Comparison of ENCODE assay signal across 8 cellular contexts in genomic region chr6:160750276-160750689, GRCh38. TPM values are rescaled to one million over a fixed set of nuclear protein-coding genes. Genes with fewer than 3 reads are reported as not detected.
DNase-seq lines count a peak whose midpoint lies in the region; ATAC-seq and TF ChIP-seq lines count a peak whose summit lies in the region.

No MANE protein-coding gene starts in this region.

- peak; percentile 38 for DNase-seq in activated CD4-positive, alpha-beta memory T cell treated with anti-CD3 and anti-CD28 coated beads for 36 hours
- DNase-seq in activated CD4-positive, alpha-beta memory T cell treated with anti-CD3 and anti-CD28 coated beads, Interleukin-2, amount 10 ng/mL, durations not matched to agents 7 days and 5 days = no peak
- no peak for DNase-seq in lower lobe of right lung
- DNase-seq in NCI-H2029 treated with DMSO at 0.1 percent for 48 hours (lab: John Stamatoyannopoulos, UW) = no peak
- no peak for DNase-seq in NCI-H2081 treated with DMSO at 0.1 percent for 48 hours (lab: John Stamatoyannopoulos, UW)
- no peak for DNase-seq in activated effector memory CD4-positive, alpha-beta T cell treated with Interleukin-2 at 50 U/mL for 16 hours

- H3K27ac Mint-ChIP-seq in activated CD4-positive, alpha-beta memory T cell treated with anti-CD3 and anti-CD28 coated beads for 36 hours = no peak overlapping the region
- no peak overlapping the region for H3K27ac Mint-ChIP-seq in activated CD4-positive, alpha-beta memory T cell treated with anti-CD3 and anti-CD28 coated beads, Interleukin-2, amount 10 ng/mL, durations not matched to agents 7 days and 5 days

- TF ChIP-seq CTCF in OCI-LY3 (IDR thresholded peaks at IDR 0.05; ENCODE audit: low read depth, low read length) (peak; percentile 87), lower lobe of right lung (IDR thresholded peaks at IDR 0.05) (peak; percentile 16)

- H4K20me1 ChIP-seq in OCI-LY3 (ENCODE audit: insufficient read depth, low read length) = no peaks in the 10 kb centered on the region

- H3K4me1 ChIP-seq in OCI-LY3 (ENCODE audit: low read length) = peaks cover 10% of the 10 kb centered on the region
- H3K4me1 ChIP-seq in lower lobe of right lung = no peaks in the 10 kb centered on the region

- peaks cover 23% of the 10 kb centered on the region for H3K27me3 Mint-ChIP-seq in activated CD4-positive, alpha-beta memory T cell treated with anti-CD3 and anti-CD28 coated beads for 36 hours
- H3K27me3 Mint-ChIP-seq in activated CD4-positive, alpha-beta memory T cell treated with anti-CD3 and anti-CD28 coated beads, Interleukin-2, amount 10 ng/mL, durations not matched to agents 7 days and 5 days = no peaks in the 10 kb centered on the region

- peak overlapping the region; percentile 41; the same call in 1 of the 2 replicates for H2AFZ ChIP-seq in OCI-LY3 (ENCODE audit: low read depth, low read length)

- H3K27ac ChIP-seq in OCI-LY3 (ENCODE audit: low read length) = no peak overlapping the region
- no peak overlapping the region for H3K27ac ChIP-seq in lower lobe of right lung

- H3K36me3 ChIP-seq in OCI-LY3 (replicated peaks; ENCODE audit: low read depth, low read length) (no peaks in the 10 kb centered on the region), lower lobe of right lung (no peaks in the 10 kb centered on the region)

- H3K9ac ChIP-seq in OCI-LY3 (ENCODE audit: low read length) = peak overlapping the region; percentile 21; the same call in 1 of the 2 replicates

- peak overlapping the region; percentile 78 for H3K4me2 ChIP-seq in OCI-LY3 (ENCODE audit: low read length)

- H3K27me3 ChIP-seq in OCI-LY3 (ENCODE audit: low read depth, low read length) = peaks cover 22% of the 10 kb centered on the region
- H3K27me3 ChIP-seq in lower lobe of right lung (ENCODE audit: low read depth) = no peaks in the 10 kb centered on the region

- H3K9me3 ChIP-seq in OCI-LY3 (ENCODE audit: insufficient read depth, low read length) = peaks cover 3% of the 10 kb centered on the region; the same call in 1 of the 2 replicates
- H3K9me3 ChIP-seq in lower lobe of right lung = no peaks in the 10 kb centered on the region

- H3K4me1 Mint-ChIP-seq in activated CD4-positive, alpha-beta memory T cell treated with anti-CD3 and anti-CD28 coated beads for 36 hours (ENCODE audit: low read depth) = no peaks in the 10 kb centered on the region
- H3K4me1 Mint-ChIP-seq in activated CD4-positive, alpha-beta memory T cell treated with anti-CD3 and anti-CD28 coated beads, Interleukin-2, amount 10 ng/mL, durations not matched to agents 7 days and 5 days = no peaks in the 10 kb centered on the region

- H3K36me3 Mint-ChIP-seq in activated CD4-positive, alpha-beta memory T cell treated with anti-CD3 and anti-CD28 coated beads for 36 hours = no peaks in the 10 kb centered on the region
- no peaks in the 10 kb centered on the region for H3K36me3 Mint-ChIP-seq in activated CD4-positive, alpha-beta memory T cell treated with anti-CD3 and anti-CD28 coated beads, Interleukin-2, amount 10 ng/mL, durations not matched to agents 7 days and 5 days (ENCODE audit: low read depth)

- H3K9me3 Mint-ChIP-seq in activated CD4-positive, alpha-beta memory T cell treated with anti-CD3 and anti-CD28 coated beads for 36 hours = no peaks in the 10 kb centered on the region
- no peaks in the 10 kb centered on the region for H3K9me3 Mint-ChIP-seq in activated CD4-positive, alpha-beta memory T cell treated with anti-CD3 and anti-CD28 coated beads, Interleukin-2, amount 10 ng/mL, durations not matched to agents 7 days and 5 days

- H3K79me2 ChIP-seq in OCI-LY3 (ENCODE audit: low read length) = no peaks in the 10 kb centered on the region

- POLR2A ChIA-PET in activated CD4-positive, alpha-beta memory T cell treated with anti-CD3 and anti-CD28 coated beads for 36 hours (lab: Charles Lee) = no interaction called here
- POLR2A ChIA-PET in activated CD4-positive, alpha-beta memory T cell treated with anti-CD3 and anti-CD28 coated beads, Interleukin-2, amount 10 ng/mL, durations not matched to agents 7 days and 5 days (lab: Charles Lee) = no interaction called here

- H3K4me3 ChIP-seq in OCI-LY3 (ENCODE audit: low read length) (peak overlapping the region; percentile 61), lower lobe of right lung (no peak overlapping the region)

- CTCF ChIA-PET in activated CD4-positive, alpha-beta memory T cell treated with anti-CD3 and anti-CD28 coated beads for 36 hours (lab: Charles Lee) = interaction anchor here (0.6 kb wide), 1 partner anchor 621 kb away, joined by 3 read pairs; no protein-coding TSS in a partner anchor
- CTCF ChIA-PET in activated CD4-positive, alpha-beta memory T cell treated with anti-CD3 and anti-CD28 coated beads, Interleukin-2, amount 10 ng/mL, durations not matched to agents 7 days and 5 days (lab: Charles Lee) = interaction anchor here (1.2 kb wide), 1 partner anchor 621 kb away, joined by 3 read pairs; no protein-coding TSS in a partner anchor

- no peak overlapping the region for H3K4me3 Mint-ChIP-seq in activated CD4-positive, alpha-beta memory T cell treated with anti-CD3 and anti-CD28 coated beads for 36 hours
- H3K4me3 Mint-ChIP-seq in activated CD4-positive, alpha-beta memory T cell treated with anti-CD3 and anti-CD28 coated beads, Interleukin-2, amount 10 ng/mL, durations not matched to agents 7 days and 5 days = no peak overlapping the region

- intact Hi-C loops in activated CD4-positive, alpha-beta memory T cell treated with anti-CD3 and anti-CD28 coated beads for 36 hours (cut with micrococcal nuclease) = loop anchor here (1.0 kb wide), 1 partner anchor 624 kb away; no protein-coding TSS in a partner anchor
- intact Hi-C loops in lower lobe of right lung (cut with DNase I) = no loop called here

- ATAC-seq in HG02678 (IDR thresholded peaks at IDR 0.05; ENCODE audit: unreplicated experiment) = peak; percentile 88
- no peak for ATAC-seq in lower lobe of right lung

RNA-seq across cellular contexts. Expression of gene PLG, which starts 48.2 kb away (rescaled TPM):
- not detected for total RNA-seq in activated CD4-positive, alpha-beta memory T cell treated with anti-CD3 and anti-CD28 coated beads for 36 hours
- under 1 TPM in 1 of 2 experiments, not detected in 1; 0.30 TPM for total RNA-seq in activated CD4-positive, alpha-beta memory T cell treated with anti-CD3 and anti-CD28 coated beads, Interleukin-2, amount 10 ng/mL, durations not matched to agents 7 days and 5 days
- 0.95 TPM for total RNA-seq in lower lobe of right lung
